In the genomic region with DNA sequence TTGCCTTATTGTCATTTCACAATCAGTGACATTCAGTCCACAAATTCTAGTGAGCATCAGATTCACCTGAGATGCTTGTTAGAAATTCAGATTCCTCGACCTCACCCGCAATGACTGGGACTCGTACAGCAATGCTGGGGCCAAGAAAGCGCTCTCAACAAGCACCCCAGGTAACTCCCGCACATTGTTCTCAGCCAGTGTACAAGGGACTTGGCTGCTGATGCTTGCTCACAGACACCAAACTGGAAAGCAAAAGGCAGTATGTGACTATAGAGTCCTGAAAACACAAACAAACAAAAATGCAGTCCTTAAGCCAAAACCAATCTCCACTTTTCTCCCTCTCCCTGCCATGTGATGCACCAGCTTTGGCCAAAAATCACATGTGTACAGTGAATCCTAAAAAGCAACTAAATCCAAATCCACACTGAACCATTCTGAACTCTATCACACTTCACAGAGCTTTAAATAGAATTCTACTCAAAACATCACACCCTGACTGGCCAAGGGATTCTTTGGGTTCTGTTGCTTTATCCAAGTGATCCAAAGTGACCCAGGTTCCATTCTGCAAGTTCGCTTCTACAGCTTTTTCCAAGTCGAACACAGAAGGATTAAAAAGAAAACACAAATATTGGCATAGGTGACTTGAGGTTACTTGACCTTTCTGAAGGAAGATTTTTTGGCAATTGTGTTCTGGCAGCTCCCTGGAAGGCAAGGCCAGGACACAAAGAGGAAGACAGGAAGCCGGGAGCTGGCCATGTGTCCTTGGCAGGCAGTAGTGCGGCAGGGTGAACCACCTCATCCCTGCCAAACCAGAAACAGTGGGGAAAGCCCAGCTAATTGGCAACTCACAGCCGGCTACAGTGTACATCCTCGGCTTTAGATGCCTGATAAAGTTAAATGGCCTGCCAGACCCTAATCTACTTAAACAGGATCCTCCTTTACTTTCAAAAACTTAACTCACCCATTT, we compare ENCODE assay signal across 11 cellular contexts.
A peak's percentile ranks its signal among the peaks of the same experiment; 100 is the strongest.
DNase-seq lines count a peak whose midpoint lies in the region; ATAC-seq and TF ChIP-seq lines count a peak whose summit lies in the region.
"Had no signal": no experiment of that assay in that cellular context is flagged by ENCODE, and none has a peak within 500 bp of the region (broad histone marks: within the 10 kb centered on the region; RNA-seq: fewer than 3 reads in every experiment).

No MANE protein-coding gene starts in this region.

- TF ChIP-seq CTCF in ascending aorta (IDR thresholded peaks at IDR 0.05) (no peak), heart left ventricle (IDR thresholded peaks at IDR 0.05) (no peak), natural killer cell (IDR thresholded peaks at IDR 0.05) (no peak)

- no peaks in the 10 kb centered on the region for H3K4me1 Mint-ChIP-seq in natural killer cell
- no peaks in the 10 kb centered on the region for H3K4me1 Mint-ChIP-seq in stimulated activated effector memory CD8-positive, alpha-beta T cell treated with anti-CD3 and anti-CD28 coated beads, Interleukin-12 subunit alpha, Interleukin-12 subunit beta, amount 100 ng/mL, for 72 hours
- H3K4me1 Mint-ChIP-seq: activated naive CD8-positive, alpha-beta T cell treated with anti-CD3 and anti-CD28 coated beads, Interleukin-2, amount 10 ng/mL, durations not matched to agents 7 days and 5 days had no signal

- no peak overlapping the region for H3K27ac Mint-ChIP-seq in natural killer cell
- H3K27ac Mint-ChIP-seq in stimulated activated effector memory CD8-positive, alpha-beta T cell treated with anti-CD3 and anti-CD28 coated beads, Interleukin-12 subunit alpha, Interleukin-12 subunit beta, amount 100 ng/mL, for 72 hours: no peak overlapping the region
- H3K27ac Mint-ChIP-seq: activated naive CD8-positive, alpha-beta T cell treated with anti-CD3 and anti-CD28 coated beads, Interleukin-2, amount 10 ng/mL, durations not matched to agents 7 days and 5 days had no signal

- WGBS in heart left ventricle, 4 donors: 17 to 27% (median 20%) methylated on average over 11 of the region's 11 CpGs

- H3K4me1 ChIP-seq in ascending aorta: peaks cover 0 to 42% of the 10 kb centered on the region in 2 donors
- H3K4me1 ChIP-seq in heart left ventricle: peaks cover 16 to 98% (median 76%) of the 10 kb centered on the region in 12 donors

- DNase-seq in ELF-1 (ENCODE audit: low read depth, low spot score) (peak; percentile 13), ascending aorta (ENCODE audit: low spot score in 2 of 2) (peak in 1 of 2 donors; percentile 73), heart left ventricle (peak; percentile 74 to 83 (median 78)), posterior cingulate gyrus (peak in 8 of 10 donors; percentile 23 to 83 (median 38)), natural killer cell (no peak)
- DNase-seq in stimulated activated effector memory CD8-positive, alpha-beta T cell treated with anti-CD3 and anti-CD28 coated beads, Interleukin-12 subunit alpha, Interleukin-12 subunit beta, amount 100 ng/mL, for 72 hours (ENCODE audit: low spot score in 2 of 2): no peak
- DNase-seq: activated naive CD8-positive, alpha-beta T cell treated with anti-CD3 and anti-CD28 coated beads, Interleukin-2, amount 10 ng/mL, durations not matched to agents 7 days and 5 days; DMS79 treated with DMSO at 0.1 percent for 48 hours; SW 1271 had no signal

- H3K9me3 ChIP-seq in ascending aorta (no peaks in the 10 kb centered on the region), heart left ventricle (no peaks in the 10 kb centered on the region)

- no peak for TF ChIP-seq POLR2A in heart left ventricle (IDR thresholded peaks at IDR 0.05)

- intact Hi-C loops in ascending aorta (cut with DNase I) (loop anchor here (2.0 kb wide), 1 partner anchor 20 kb away; no protein-coding TSS in a partner anchor), heart left ventricle (cut with DNase I) (loop anchor here in 3 of 10 donors (5.0 kb wide), 3 partner anchors 68 to 113 kb away; a partner anchor contains a TSS), posterior cingulate gyrus (cut with DNase I) (no loop called here), natural killer cell (cut with micrococcal nuclease) (no loop called here)

- H3K27ac ChIP-seq in ascending aorta (peak overlapping the region; percentile 13 to 68), heart left ventricle (peak overlapping the region; percentile 21 to 83 (median 68))

- H3K9me3 Mint-ChIP-seq in natural killer cell: peaks cover 6 to 9% of the 10 kb centered on the region in 2 donors
- no peaks in the 10 kb centered on the region for H3K9me3 Mint-ChIP-seq in stimulated activated effector memory CD8-positive, alpha-beta T cell treated with anti-CD3 and anti-CD28 coated beads, Interleukin-12 subunit alpha, Interleukin-12 subunit beta, amount 100 ng/mL, for 72 hours
- H3K9me3 Mint-ChIP-seq: activated naive CD8-positive, alpha-beta T cell treated with anti-CD3 and anti-CD28 coated beads, Interleukin-2, amount 10 ng/mL, durations not matched to agents 7 days and 5 days had no signal

- H3K27me3 ChIP-seq in ascending aorta: no peaks in the 10 kb centered on the region
- H3K27me3 ChIP-seq in heart left ventricle: no peaks in the 10 kb centered on the region

- no peaks in the 10 kb centered on the region for H3K36me3 Mint-ChIP-seq in natural killer cell
- no peaks in the 10 kb centered on the region for H3K36me3 Mint-ChIP-seq in stimulated activated effector memory CD8-positive, alpha-beta T cell treated with anti-CD3 and anti-CD28 coated beads, Interleukin-12 subunit alpha, Interleukin-12 subunit beta, amount 100 ng/mL, for 72 hours
- H3K36me3 Mint-ChIP-seq: activated naive CD8-positive, alpha-beta T cell treated with anti-CD3 and anti-CD28 coated beads, Interleukin-2, amount 10 ng/mL, durations not matched to agents 7 days and 5 days had no signal

- H3K36me3 ChIP-seq in ascending aorta (no peaks in the 10 kb centered on the region), heart left ventricle (no peaks in the 10 kb centered on the region)

- ATAC-seq in heart left ventricle (peak; percentile 74 to 91 (median 86)), natural killer cell (no peak), HG03432 (IDR thresholded peaks at IDR 0.05; ENCODE audit: unreplicated experiment) (no peak), HG02642 (IDR thresholded peaks at IDR 0.05; ENCODE audit: poor library complexity, unreplicated experiment) (no peak)
- ATAC-seq in stimulated activated effector memory CD8-positive, alpha-beta T cell treated with anti-CD3 and anti-CD28 coated beads, Interleukin-12 subunit alpha, Interleukin-12 subunit beta, amount 100 ng/mL, for 72 hours: no peak

- no peak overlapping the region for H3K4me3 Mint-ChIP-seq in natural killer cell
- no peak overlapping the region for H3K4me3 Mint-ChIP-seq in stimulated activated effector memory CD8-positive, alpha-beta T cell treated with anti-CD3 and anti-CD28 coated beads, Interleukin-12 subunit alpha, Interleukin-12 subunit beta, amount 100 ng/mL, for 72 hours
- H3K4me3 Mint-ChIP-seq: activated naive CD8-positive, alpha-beta T cell treated with anti-CD3 and anti-CD28 coated beads, Interleukin-2, amount 10 ng/mL, durations not matched to agents 7 days and 5 days had no signal

- peak overlapping the region; percentile 6 to 22 for H3K4me3 ChIP-seq in ascending aorta
- H3K4me3 ChIP-seq in heart left ventricle: peak overlapping the region in 6 of 12 donors; percentile 1 to 32 (median 8)

- H3K27me3 Mint-ChIP-seq in natural killer cell (ENCODE audit: low read depth in 2 of 2): no peaks in the 10 kb centered on the region
- H3K27me3 Mint-ChIP-seq: activated naive CD8-positive, alpha-beta T cell treated with anti-CD3 and anti-CD28 coated beads, Interleukin-2, amount 10 ng/mL, durations not matched to agents 7 days and 5 days had no signal

Comparison
In these comparisons a context has a peak if more than half of its experiments do, and no peak if none do; other contexts are left out.
1. DNase-seq: peak in ELF-1 (single experiment), heart left ventricle (5 of 5) and posterior cingulate gyrus (8 of 10); none in natural killer cell (single experiment) and stimulated activated effector memory CD8-positive, alpha-beta T cell treated with anti-CD3 and anti-CD28 coated beads, Interleukin-12 subunit alpha, Interleukin-12 subunit beta, amount 100 ng/mL, for 72 hours (0 of 2).
2. ATAC-seq: peak in heart left ventricle (4 of 4); none in natural killer cell (0 of 3), HG03432 (single experiment), stimulated activated effector memory CD8-positive, alpha-beta T cell treated with anti-CD3 and anti-CD28 coated beads, Interleukin-12 subunit alpha, Interleukin-12 subunit beta, amount 100 ng/mL, for 72 hours (single experiment) and HG02642 (single experiment).